Comparison of ENCODE assay signal across 12 cellular contexts in the genomic region with DNA sequence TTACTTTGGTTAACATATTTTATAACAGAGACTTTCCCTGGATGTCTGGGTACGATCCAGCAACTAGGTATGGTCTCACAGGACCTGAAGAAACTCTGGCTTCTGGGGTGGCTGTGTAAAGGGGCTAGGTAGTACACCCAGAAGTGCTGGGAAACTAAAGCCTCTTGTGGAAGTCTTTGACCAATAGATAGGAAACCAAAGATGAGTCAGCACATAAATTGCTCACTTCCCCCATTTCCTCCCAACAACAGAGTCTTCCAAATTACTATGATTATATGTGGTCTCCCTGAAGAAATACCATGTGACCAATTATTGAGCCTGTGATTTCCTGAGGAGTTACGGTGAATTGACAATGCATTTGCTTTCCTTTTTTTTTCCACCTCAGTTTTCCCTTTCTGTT. TPM values are rescaled to one million over a fixed set of nuclear protein-coding genes. Genes with fewer than 3 reads are reported as not detected.
A peak's percentile ranks its signal among the peaks of the same experiment; 100 is the strongest.
DNase-seq lines count a peak whose midpoint lies in the region; ATAC-seq, FAIRE-seq and TF ChIP-seq lines count a peak whose summit lies in the region.
"Had no signal": no experiment of that assay in that cellular context is flagged by ENCODE, and none has a peak within 500 bp of the region (broad histone marks: within the 10 kb centered on the region; RNA-seq: fewer than 3 reads in every experiment).

No MANE protein-coding gene starts in this region.

- in situ Hi-C loops in GM23248 (cut with MboI) (no loop called here), GM12878 (cut with MboI) (no loop called here)

- POLR2A ChIA-PET in GM12878 (lab: Charles Lee), result no interaction called here

- H4K20me1 ChIP-seq in GM23248 (ENCODE audit: insufficient read depth) (no peaks in the 10 kb centered on the region), GM12878 (ENCODE audit: control insufficient read depth, insufficient read depth) (no peaks in the 10 kb centered on the region)

- H3K9me3 Mint-ChIP-seq in glutamatergic neuron (ENCODE audit: unreplicated experiment), result no peaks in the 10 kb centered on the region

- DNase-seq in GM23248 (peak; percentile 48), NCI-H2227 (lab: John Stamatoyannopoulos, UW; ENCODE audit: unreplicated experiment) (peak; percentile 78), GM12878 (ENCODE audit: low read depth, low spot score) (no peak), renal cortical epithelial cell (ENCODE audit: low read depth) (peak; percentile 23), NAMALWA (ENCODE audit: low spot score) (no peak), glutamatergic neuron (no peak), sigmoid colon (no peak)
- DNase-seq: T-helper 9 cell, thyroid gland had no signal

- WGBS in GM23248 (ENCODE audit: low coverage in 1 of 2, low lambda C conversion rate in 2 of 2, missing lambda C conversion rate in 2 of 2), 2 experiments, result 59 to 66% methylated on average over 2 of the region's 2 CpGs
- WGBS in GM12878 (ENCODE audit: insufficient coverage, insufficient replicate concordance, low lambda C conversion rate, missing lambda C conversion rate), result 0% methylated on average over 2 of the region's 2 CpGs
- WGBS in sigmoid colon, 2 donors, result 42 to 50% methylated on average over 2 of the region's 2 CpGs

- TF ChIP-seq EP300 in GM12878 (IDR thresholded peaks at IDR 0.05; ENCODE audit: borderline replicate concordance in 1 of 2, control insufficient read depth in 1 of 2, low read depth in 2 of 2, low read length in 2 of 2) (no peak), sigmoid colon (IDR thresholded peaks at IDR 0.05) (no peak)

- H3K4me2 ChIP-seq in GM23248 (ENCODE audit: unreplicated experiment), result no peak overlapping the region
- no peak overlapping the region for H3K4me2 ChIP-seq in GM12878 (ENCODE audit: control insufficient read depth, insufficient read depth)

- H3K27ac ChIP-seq in GM23248, result no peak overlapping the region
- no peak overlapping the region for H3K27ac ChIP-seq in GM12878 (ENCODE audit: control insufficient read depth, insufficient read depth)
- no peak overlapping the region for H3K27ac ChIP-seq in sigmoid colon
- H3K27ac ChIP-seq: cardiac muscle cell, thyroid gland had no signal

- H3K9me2 ChIP-seq in GM23248 (ENCODE audit: insufficient read depth), result no peaks in the 10 kb centered on the region

- no peak overlapping the region for H2AFZ ChIP-seq in GM23248
- no peak overlapping the region for H2AFZ ChIP-seq in GM12878 (ENCODE audit: control insufficient read depth, low read depth, low read length)

- no peak for TF ChIP-seq RAD21 in GM12878 (IDR thresholded peaks at IDR 0.05; ENCODE audit: insufficient read depth, low read depth, low read length)

- H3K4me3 Mint-ChIP-seq in glutamatergic neuron (ENCODE audit: unreplicated experiment), result no peak overlapping the region

- H3K9ac ChIP-seq in GM23248 (no peak overlapping the region), GM12878 (ENCODE audit: control insufficient read depth, insufficient read depth, low read length) (no peak overlapping the region)

- intact Hi-C loops in GM12878 (cut with micrococcal nuclease; ENCODE audit: unreplicated experiment), result no loop called here
- intact Hi-C loops in sigmoid colon (cut with DNase I), result no loop called here

- 0 out of 2 replicates have a peak, but pooled peaks cover 8% of the 10 kb centered on the region for H3K4me1 ChIP-seq in GM23248 (ENCODE audit: insufficient read depth)
- no peaks in the 10 kb centered on the region for H3K4me1 ChIP-seq in GM12878 (ENCODE audit: control insufficient read depth, insufficient read depth, low read length)
- no peaks in the 10 kb centered on the region for H3K4me1 ChIP-seq in sigmoid colon
- H3K4me1 ChIP-seq: thyroid gland had no signal

- CTCF ChIA-PET in GM12878 (lab: Yijun Ruan, JAX), result interaction anchor here (0.6 to 1.4 kb wide), 3 partner anchors 14 to 346 kb away, joined by 3 to 4 read pairs (median 3); no protein-coding TSS in a partner anchor

- H3K9me3 ChIP-seq in GM23248 (ENCODE audit: low read depth) (no peaks in the 10 kb centered on the region), GM12878 (replicated peaks; ENCODE audit: control insufficient read depth, insufficient read depth, low read length) (no peaks in the 10 kb centered on the region), sigmoid colon (no peaks in the 10 kb centered on the region)
- H3K9me3 ChIP-seq: thyroid gland had no signal

- no peak for FAIRE-seq in GM12878 (lab: Jason Lieb, UNC)
- FAIRE-seq: RCC 7860 had no signal

- no peaks in the 10 kb centered on the region for H3K4me1 Mint-ChIP-seq in glutamatergic neuron (ENCODE audit: low read depth, unreplicated experiment)

- H3K36me3 ChIP-seq in GM23248 (ENCODE audit: low read depth) (no peaks in the 10 kb centered on the region), GM12878 (ENCODE audit: control insufficient read depth in 2 of 2, insufficient read depth in 2 of 2, low read length in 1 of 2) (no peaks in the 10 kb centered on the region), sigmoid colon (no peaks in the 10 kb centered on the region)
- H3K36me3 ChIP-seq: cardiac muscle cell, thyroid gland had no signal

- no peak overlapping the region for H3K27ac Mint-ChIP-seq in glutamatergic neuron (ENCODE audit: unreplicated experiment)

- H3F3A ChIP-seq in GM23248 (ENCODE audit: insufficient read depth), result no peaks in the 10 kb centered on the region

- peaks cover 6% of the 10 kb centered on the region for H3K36me3 Mint-ChIP-seq in glutamatergic neuron (ENCODE audit: unreplicated experiment)

- H3K4me3 ChIP-seq in GM23248, result peak overlapping the region; percentile 19; the same call in 1 of the 2 replicates
- H3K4me3 ChIP-seq in GM12878, result no peak overlapping the region
- H3K4me3 ChIP-seq in sigmoid colon, result no peak overlapping the region
- H3K4me3 ChIP-seq: cardiac muscle cell, thyroid gland had no signal

- no peaks in the 10 kb centered on the region for H3K27me3 Mint-ChIP-seq in glutamatergic neuron (ENCODE audit: unreplicated experiment)

- RAD21 ChIA-PET in GM12878 (lab: Charles Lee; ENCODE audit: unreplicated experiment), result no interaction called here

- no peaks in the 10 kb centered on the region for H3K79me2 ChIP-seq in GM23248 (ENCODE audit: insufficient read depth)
- no peaks in the 10 kb centered on the region for H3K79me2 ChIP-seq in GM12878 (ENCODE audit: control insufficient read depth, insufficient read depth, low read length)

- no peaks in the 10 kb centered on the region for H3K27me3 ChIP-seq in GM23248 (replicated peaks; ENCODE audit: insufficient read depth)
- H3K27me3 ChIP-seq in GM12878 (replicated peaks in 1 of 2; ENCODE audit: control insufficient read depth in 2 of 2, insufficient read depth in 2 of 2, low read length in 1 of 2), result no peaks in the 10 kb centered on the region
- H3K27me3 ChIP-seq in sigmoid colon, result peaks cover 0 to 11% (median 0%) of the 10 kb centered on the region in 3 donors
- H3K27me3 ChIP-seq: cardiac muscle cell, thyroid gland had no signal

- TF ChIP-seq CTCF in GM12878 (IDR thresholded peaks at IDR 0.05 in 2 of 3, conservative IDR thresholded peaks at IDR 0.05 in 1 of 3; ENCODE audit: control insufficient read depth in 2 of 3, extremely low read depth in 1 of 3, insufficient read depth in 1 of 3, low read depth in 3 of 3, low read length in 3 of 3) (no peak), glutamatergic neuron (IDR thresholded peaks at IDR 0.05; ENCODE audit: partially characterized antibody, unreplicated experiment) (no peak), sigmoid colon (IDR thresholded peaks at IDR 0.05) (no peak)

- peak; percentile 56 for ATAC-seq in GM12878
- ATAC-seq in GM19463 (IDR thresholded peaks at IDR 0.05; ENCODE audit: unreplicated experiment), result no peak

- SMC1A ChIA-PET in GM12878 (lab: Charles Lee; ENCODE audit: uncharacterized antibody, unreplicated experiment), result no interaction called here

- TF ChIP-seq POLR2A in GM12878 (IDR thresholded peaks at IDR 0.05; ENCODE audit: low read depth, low read length) (no peak), sigmoid colon (IDR thresholded peaks at IDR 0.05) (no peak)

- no TSS peak for BruUV-seq in GM12878 (replicated peaks; lab: Mats Ljungman, UMichigan)

TF ChIP-seq in GM12878, 131 proteins besides CTCF, POLR2A, EP300 and RAD21 (continues in another document):
- TF ChIP-seq ZNF622 (IDR thresholded peaks at IDR 0.05) (no peak), FOS (IDR thresholded peaks at IDR 0.05; ENCODE audit: borderline replicate concordance, extremely low read depth, insufficient read length) (no peak), FOXK2 (IDR thresholded peaks at IDR 0.05) (no peak), GABPA (IDR thresholded peaks at IDR 0.05; ENCODE audit: low read depth) (no peak)

RNA-seq across cellular contexts. Expression of gene TBX18, which starts 26.8 kb away (rescaled TPM):
- total RNA-seq in GM23248 (2014; rRNA removed; shearing (Covaris generic)), result 13.5 and 16.2 TPM in 2 replicates
- polyA plus RNA-seq in GM23248 (2016; fragmentation: Nextera tagmentation; extraction: Ambion mirVana) (5.1 and 5.7 TPM in 2 replicates), GM12878 (2011; rRNA removed) (6.1 TPM in 2 replicates), GM12878 (2014; fragmentation: Illumina TruSeq; extraction: Trizol) (0.03 TPM in 2 replicates), GM12878 (2014; fragmentation: Nextera tagmentation; extraction: Ambion mirVana) (not detected), GM12878 (2014; rRNA removed) (0.24 TPM in 1 of 2 replicates, not detected in the other), GM12878 (2016; fragmentation: Nextera tagmentation; extraction: Ambion mirVana) (not detected), sigmoid colon (1 to 10 TPM in 1 of 3 donors, under 1 TPM in 2; under 0.01 to 1.2 (median 0.32) TPM)
- not detected in 2 replicates for total RNA-seq in GM12878 (2013; cell fraction: nucleolus; rRNA removed)
- total RNA-seq in GM12878 (2014; rRNA removed) (0.16 TPM in 1 of 2 replicates, not detected in the other), GM12878 (2014; rRNA removed; fragmentation: Illumina TruSeq; extraction: Trizol) (0.09 TPM in 1 of 2 replicates, not detected in the other), GM12878 (2021) (0.10 TPM in 1 of 2 replicates, not detected in the other), renal cortical epithelial cell (2.3 and 2.4 TPM in 2 replicates), glutamatergic neuron (ENCODE audit: unreplicated experiment) (5.1 TPM), sigmoid colon (1 to 10 TPM in 2 of 4 donors, under 1 TPM in 2; 0.27 to 4.6 (median 1.5) TPM)
- polyA plus RNA-seq in GM12878 (2011; ENCODE audit: low read depth), result not detected
- polyA plus RNA-seq in GM12878 (2011; cell fraction: cytosol; rRNA removed), result 6.5 and 7.9 TPM in 2 replicates
- 5.5 and 7.8 TPM in 2 replicates for polyA plus RNA-seq in GM12878 (2011; cell fraction: nucleus; rRNA removed)
- not detected in 2 replicates for polyA plus RNA-seq in GM12878 (2012)
- 9.8 and 14.7 TPM in 2 replicates for polyA minus RNA-seq in GM12878 (2011; rRNA and poly(A)+ RNA removed)
- 3.3 and 4.3 TPM in 2 replicates for polyA minus RNA-seq in GM12878 (2011; cell fraction: cytosol; rRNA and poly(A)+ RNA removed)
- 11.4 and 18.6 TPM in 2 replicates for polyA minus RNA-seq in GM12878 (2011; cell fraction: nucleus; rRNA and poly(A)+ RNA removed)

Comparison
In these comparisons a context has a peak if more than half of its experiments do, and no peak if none do; other contexts are left out.
1. DNase-seq: peak in GM23248 (single experiment), NCI-H2227 (single experiment) and renal cortical epithelial cell (single experiment); none in GM12878 (single experiment), NAMALWA (single experiment), glutamatergic neuron (single experiment) and sigmoid colon (single experiment).